Comparison of ENCODE assay signal across 8 cellular contexts in the genomic region with DNA sequence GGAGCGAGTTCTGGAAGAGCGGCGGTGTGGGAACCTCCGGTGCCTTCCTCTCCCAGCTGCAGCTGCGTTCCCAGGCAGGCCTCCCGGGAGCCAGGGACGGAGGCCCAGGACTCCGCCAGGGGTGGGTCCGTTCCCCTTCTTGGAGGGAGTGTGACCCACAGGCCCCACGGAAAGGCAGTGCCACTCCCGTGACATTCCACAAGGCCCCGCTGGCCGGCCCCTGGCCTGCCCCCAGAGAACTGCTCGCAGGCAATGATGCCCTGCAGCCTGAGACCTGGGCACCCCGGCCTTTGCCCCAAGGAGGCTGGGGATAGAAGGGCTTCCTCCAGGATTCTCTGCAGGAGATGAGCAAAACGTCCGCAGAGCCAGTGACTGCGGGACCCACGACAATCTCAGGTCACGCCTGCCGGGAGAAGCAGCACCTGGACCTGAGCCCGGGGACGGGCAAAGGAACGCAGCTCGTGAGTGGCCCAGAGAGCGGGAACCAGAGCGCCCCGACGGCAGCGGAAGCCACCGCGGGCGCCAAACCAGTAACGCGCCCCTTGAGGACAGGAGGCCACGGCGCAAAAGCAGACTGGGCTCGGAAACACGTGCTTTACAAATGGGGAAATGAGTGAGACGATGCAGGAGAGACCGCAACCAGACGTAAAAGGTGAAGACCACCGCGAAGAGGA. TPM values are rescaled to one million over a fixed set of nuclear protein-coding genes. Genes with fewer than 3 reads are reported as not detected.
DNase-seq lines count a peak whose midpoint lies in the region; ATAC-seq and TF ChIP-seq lines count a peak whose summit lies in the region.

No MANE protein-coding gene starts in this region.

- peaks cover 1% of the 10 kb centered on the region for H3K9me3 ChIP-seq in right cardiac atrium (ENCODE audit: control insufficient read depth, low read length)

- H3K27ac ChIP-seq in right cardiac atrium (ENCODE audit: low read length) = no peak overlapping the region

- peak; percentile 29 for DNase-seq in GM06990 (ENCODE audit: extremely low read depth, insufficient read length)
- peak; percentile 82 for DNase-seq in activated CD8-positive, alpha-beta memory T cell treated with anti-CD3 and anti-CD28 coated beads for 24 hours
- DNase-seq in right cardiac atrium = peak; percentile 52 to 80 (median 80)
- DNase-seq in stimulated activated CD4-positive, alpha-beta T cell treated with anti-CD3 and anti-CD28 coated beads, Interleukin-15, amount 100 ng/mL, for 48 hours (ENCODE audit: low read depth in 2 of 2) = peak; percentile 19 to 47
- no peak for DNase-seq in effector CD8-positive, alpha-beta T cell (lab: John Stamatoyannopoulos, UW)
- no peak for DNase-seq in NCI-H128 (lab: John Stamatoyannopoulos, UW; ENCODE audit: unreplicated experiment)
- no peak for DNase-seq in glomerular visceral epithelial cell (ENCODE audit: extremely low spot score)

- ATAC-seq in right cardiac atrium = peak; percentile 57 to 79
- ATAC-seq in GM18907 (IDR thresholded peaks at IDR 0.05; ENCODE audit: unreplicated experiment) = no peak

- H3K36me3 ChIP-seq in GM06990 (ENCODE audit: control insufficient read depth, insufficient read depth, low read length) = no peaks in the 10 kb centered on the region

- intact Hi-C loops in right cardiac atrium (cut with DNase I) = no loop called here

- no peaks in the 10 kb centered on the region for H3K4me1 ChIP-seq in right cardiac atrium (ENCODE audit: control insufficient read depth, insufficient read depth, low read length)

- 46% methylated on average over 44 of the region's 44 CpGs for WGBS in right cardiac atrium

- H3K4me3 ChIP-seq in GM06990 (replicated peaks; ENCODE audit: low read depth, low read length) = no peak overlapping the region
- H3K4me3 ChIP-seq in right cardiac atrium (ENCODE audit: low read length) = no peak overlapping the region

- H3K27me3 ChIP-seq in GM06990 (replicated peaks; ENCODE audit: control insufficient read depth, insufficient read depth, low read length) = peaks cover 1% of the 10 kb centered on the region; the same call in 1 of the 2 replicates
- no peaks in the 10 kb centered on the region for H3K27me3 ChIP-seq in right cardiac atrium (ENCODE audit: control insufficient read depth, insufficient read depth)

- TF ChIP-seq CTCF in GM06990 (IDR thresholded peaks at IDR 0.05; ENCODE audit: insufficient read depth, low read length, poor library complexity, severe bottlenecking) = no peak

RNA-seq across cellular contexts. Expression of gene OBP2B, which starts 9.3 kb away (rescaled TPM):
- total RNA-seq in right cardiac atrium = not detected
- polyA plus RNA-seq in right cardiac atrium = not detected

RNA-seq across cellular contexts. Expression of gene GBGT1, which starts 36.1 kb away (rescaled TPM):
- total RNA-seq in right cardiac atrium = 10 to 100 TPM in 3 of 4 donors, 1 to 10 TPM in 1; 9.6 to 12.8 (median 11.3) TPM
- 7.4 TPM for polyA plus RNA-seq in right cardiac atrium

Comparison
In these comparisons a context has a peak if more than half of its experiments do, and no peak if none do; other contexts are left out.
1. DNase-seq: peak in GM06990 (single experiment), activated CD8-positive, alpha-beta memory T cell treated with anti-CD3 and anti-CD28 coated beads for 24 hours (single experiment), right cardiac atrium (3 of 3) and stimulated activated CD4-positive, alpha-beta T cell treated with anti-CD3 and anti-CD28 coated beads, Interleukin-15, amount 100 ng/mL, for 48 hours (2 of 2); none in effector CD8-positive, alpha-beta T cell (single experiment), NCI-H128 (single experiment) and glomerular visceral epithelial cell (single experiment).